In the genomic region with DNA sequence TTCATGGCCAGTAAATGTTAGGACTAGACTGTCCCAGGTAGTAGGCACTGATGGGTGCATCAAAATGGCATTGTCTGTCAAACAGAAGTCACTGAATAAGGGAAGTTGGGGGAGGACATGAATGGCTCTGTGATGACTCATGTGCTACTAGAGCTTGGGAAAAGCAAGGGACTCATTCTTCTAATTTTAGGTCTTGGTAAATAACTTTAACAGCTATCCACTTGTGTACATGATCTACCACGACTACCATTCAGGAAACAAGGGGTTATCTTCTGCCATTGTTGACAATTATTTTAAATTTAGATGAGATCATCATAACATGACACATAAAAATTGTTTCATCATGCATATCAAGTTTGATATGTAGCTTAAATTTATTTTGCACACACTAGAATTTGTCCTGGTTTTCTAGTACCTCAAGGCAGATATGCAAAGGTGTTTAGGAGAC, we compare ENCODE assay signal across 11 cellular contexts. TPM values are rescaled to one million over a fixed set of nuclear protein-coding genes. Genes with fewer than 3 reads are reported as not detected.
DNase-seq lines count a peak whose midpoint lies in the region; ATAC-seq and TF ChIP-seq lines count a peak whose summit lies in the region.
"Had no signal": no experiment of that assay in that cellular context is flagged by ENCODE, and none has a peak within 500 bp of the region (broad histone marks: within the 10 kb centered on the region; RNA-seq: fewer than 3 reads in every experiment).

No MANE protein-coding gene starts in this region.

- H3K36me3 Mint-ChIP-seq in activated CD4-positive, alpha-beta T cell treated with anti-CD3 and anti-CD28 coated beads, Interleukin-2, amount 10 ng/mL, durations not matched to agents 24 days and 14 days (ENCODE audit: low read depth) = no peaks in the 10 kb centered on the region
- H3K36me3 Mint-ChIP-seq: natural killer cell had no signal

- H3K79me2 ChIP-seq in ACC112 (ENCODE audit: control insufficient read depth, insufficient read depth, low read length, unreplicated experiment) = no peaks in the 10 kb centered on the region
- H3K79me2 ChIP-seq in HCT116 (ENCODE audit: insufficient read depth, low read length) = peaks cover 72% of the 10 kb centered on the region

- TF ChIP-seq CTCF in HCT116 (IDR thresholded peaks at IDR 0.05 in 2 of 3, conservative IDR thresholded peaks at IDR 0.05 in 1 of 3; ENCODE audit: borderline replicate concordance in 1 of 3, insufficient read depth in 1 of 3, low read depth in 2 of 3, low read length in 2 of 3) (no peak), GM10266 (IDR thresholded peaks at IDR 0.05; ENCODE audit: control insufficient read depth, insufficient read depth, low read depth, missing control alignments) (no peak)

- DNase-seq in HCT116 (ENCODE audit: low read depth, low spot score) = no peak
- peak; percentile 73 for DNase-seq in SW480 (ENCODE audit: low spot score)
- DNase-seq in glomerular visceral epithelial cell (ENCODE audit: extremely low spot score) = peak; percentile 35
- no peak for DNase-seq in middle frontal gyrus (ENCODE audit: extremely low spot score, low spot score)
- DNase-seq in GM10266 (ENCODE audit: extremely low spot score) = no peak
- DNase-seq in T-helper 2 cell = no peak
- no peak for DNase-seq in activated CD4-positive, alpha-beta T cell treated with anti-CD3 and anti-CD28 coated beads, Interleukin-2, amount 10 ng/mL, durations not matched to agents 24 days and 14 days
- DNase-seq: CD4-positive, alpha-beta memory T cell; natural killer cell had no signal

- no peak for TF ChIP-seq POLR2A in HCT116 (IDR thresholded peaks at IDR 0.05; ENCODE audit: borderline replicate concordance, extremely low read depth, insufficient read depth, insufficient read length)

- CTCF ChIA-PET in HCT116 (lab: Charles Lee) = interaction anchor here (1.0 to 2.0 kb wide), 4 partner anchors 74 to 220 kb away, joined by 3 to 6 read pairs (median 6); no protein-coding TSS in a partner anchor

- H3K36me3 ChIP-seq in ACC112 (ENCODE audit: insufficient read depth, low read length) (peaks cover 5% of the 10 kb centered on the region; the same call in 1 of the 2 replicates), HCT116 (ENCODE audit: control insufficient read depth in 1 of 2, insufficient read depth in 2 of 2, low read length in 2 of 2) (peaks cover 59 to 70% of the 10 kb centered on the region in 2 experiments)

- no peak overlapping the region for H3K4me3 Mint-ChIP-seq in activated CD4-positive, alpha-beta T cell treated with anti-CD3 and anti-CD28 coated beads, Interleukin-2, amount 10 ng/mL, durations not matched to agents 24 days and 14 days
- H3K4me3 Mint-ChIP-seq: CD4-positive, alpha-beta memory T cell; natural killer cell had no signal

- peaks cover 6% of the 10 kb centered on the region for H3K4me1 Mint-ChIP-seq in activated CD4-positive, alpha-beta T cell treated with anti-CD3 and anti-CD28 coated beads, Interleukin-2, amount 10 ng/mL, durations not matched to agents 24 days and 14 days
- H3K4me1 Mint-ChIP-seq: CD4-positive, alpha-beta memory T cell had no signal

- H2AFZ ChIP-seq in ACC112 (ENCODE audit: low read length, unreplicated experiment) (no peak overlapping the region), HCT116 (ENCODE audit: low read depth, low read length, poor library complexity, severe bottlenecking) (no peak overlapping the region)

- TF ChIP-seq RAD21 in HCT116 (IDR thresholded peaks at IDR 0.05; ENCODE audit: low read depth) = 0 out of 2 replicates have a peak, but pooled peaks have one; percentile 7

- no TSS peak for BruUV-seq in HCT116 (replicated peaks; lab: Mats Ljungman, UMichigan)

- H3K9me2 ChIP-seq in HCT116 (ENCODE audit: insufficient read depth) = no peaks in the 10 kb centered on the region

- H3K4me2 ChIP-seq in HCT116 (ENCODE audit: low read length) = peak overlapping the region; percentile 78
- H3K4me2 ChIP-seq: KMS-11 had no signal

- peak overlapping the region; percentile 77 for H3K27ac ChIP-seq in ACC112 (ENCODE audit: low read depth, low read length)
- H3K27ac ChIP-seq in HCT116 (ENCODE audit: low read depth, low read length) = peak overlapping the region; percentile 85; the same call in 1 of the 2 replicates
- H3K27ac ChIP-seq: KMS-11 had no signal

- no peaks in the 10 kb centered on the region for H3K9me3 Mint-ChIP-seq in activated CD4-positive, alpha-beta T cell treated with anti-CD3 and anti-CD28 coated beads, Interleukin-2, amount 10 ng/mL, durations not matched to agents 24 days and 14 days
- H3K9me3 Mint-ChIP-seq: CD4-positive, alpha-beta memory T cell; natural killer cell had no signal

- no peaks in the 10 kb centered on the region for H3K9me3 ChIP-seq in HCT116 (ENCODE audit: control insufficient read depth in 1 of 2, insufficient read depth in 1 of 2, low read depth in 1 of 2, low read length in 2 of 2)

- peak overlapping the region; percentile 84 for H3K9ac ChIP-seq in HCT116 (ENCODE audit: low read length)
- H3K9ac ChIP-seq: KMS-11 had no signal

- ATAC-seq in HCT116 = peak; percentile 48

- peaks cover 15% of the 10 kb centered on the region for H3K27me3 Mint-ChIP-seq in activated CD4-positive, alpha-beta T cell treated with anti-CD3 and anti-CD28 coated beads, Interleukin-2, amount 10 ng/mL, durations not matched to agents 24 days and 14 days

- intact Hi-C loops in HCT116 (cut with micrococcal nuclease) = loop anchor here (2.0 kb wide), 2 partner anchors 80 to 130 kb away; no protein-coding TSS in a partner anchor
- intact Hi-C loops in activated CD4-positive, alpha-beta T cell treated with anti-CD3 and anti-CD28 coated beads, Interleukin-2, amount 10 ng/mL, durations not matched to agents 24 days and 14 days (cut with micrococcal nuclease) = no loop called here

- H4K20me1 ChIP-seq in HCT116 (ENCODE audit: insufficient read depth) = 0 out of 2 replicates have a peak, but pooled peaks cover 7% of the 10 kb centered on the region

- RAD21 ChIA-PET in HCT116 (lab: Charles Lee; ENCODE audit: low non-redundant PET in 1 of 2, low total read pairs in 2 of 2, uncharacterized antibody in 2 of 2, unreplicated experiment in 2 of 2) = interaction anchor here in 1 of 2 experiments (1.5 kb wide), 1 partner anchor 73 kb away, joined by 3 read pairs; no protein-coding TSS in a partner anchor

- no peak overlapping the region for H3K4me3 ChIP-seq in ACC112 (ENCODE audit: low read depth, low read length)
- no peak overlapping the region; a peak in 1 of 4 replicates for H3K4me3 ChIP-seq in HCT116 (replicated peaks in 1 of 2; ENCODE audit: low read depth in 1 of 2, low read length in 2 of 2)

- no peak overlapping the region for H3K27ac Mint-ChIP-seq in activated CD4-positive, alpha-beta T cell treated with anti-CD3 and anti-CD28 coated beads, Interleukin-2, amount 10 ng/mL, durations not matched to agents 24 days and 14 days
- H3K27ac Mint-ChIP-seq: CD4-positive, alpha-beta memory T cell; natural killer cell had no signal

- peaks cover 54% of the 10 kb centered on the region for H3K4me1 ChIP-seq in ACC112 (ENCODE audit: control insufficient read depth, insufficient read depth, low read length, unreplicated experiment)
- peaks cover 86 to 99% of the 10 kb centered on the region in 2 experiments for H3K4me1 ChIP-seq in HCT116 (ENCODE audit: control insufficient read depth in 1 of 2, insufficient read depth in 2 of 2, low read length in 2 of 2)

- H3K27me3 ChIP-seq in ACC112 (ENCODE audit: insufficient read depth, low read length) (no peaks in the 10 kb centered on the region), HCT116 (ENCODE audit: insufficient read depth, low read length) (no peaks in the 10 kb centered on the region)

- POLR2A ChIA-PET in HCT116 (lab: Charles Lee) = interaction anchor here (0.9 to 2.8 kb wide), 17 partner anchors 9 to 220 kb away, joined by 3 to 19 read pairs (median 5); no protein-coding TSS in a partner anchor

TF ChIP-seq in HCT116, 20 proteins besides CTCF, POLR2A, EP300 and RAD21 (continues in another document):
- TF ChIP-seq YY1 (IDR thresholded peaks at IDR 0.05; ENCODE audit: extremely low read depth, insufficient replicate concordance, low read depth, low read length) (peak; percentile 74), SP1 (IDR thresholded peaks at IDR 0.05; ENCODE audit: low read depth) (peak; percentile 72), EGR1 (IDR thresholded peaks at IDR 0.05; ENCODE audit: low read depth) (0 out of 2 replicates have a peak, but pooled peaks have one; percentile 25), ZBTB33 (IDR thresholded peaks at IDR 0.05; ENCODE audit: extremely low read depth, insufficient replicate concordance, low read length) (no peak), CBX3 (IDR thresholded peaks at IDR 0.05; ENCODE audit: low read depth) (peak; percentile 86; the same call in 1 of the 2 replicates), EZH2 (IDR thresholded peaks at IDR 0.05) (no peak), SIN3A (IDR thresholded peaks at IDR 0.05; ENCODE audit: low read depth) (peak; percentile 86), POLR2AphosphoS5 (IDR thresholded peaks at IDR 0.05; ENCODE audit: low read depth, low read length) (peak; percentile 93), ELF1 (IDR thresholded peaks at IDR 0.05; ENCODE audit: borderline replicate concordance, low read depth) (no peak), ZNF274 (IDR thresholded peaks at IDR 0.05; ENCODE audit: low read depth, low read length) (no peak), SRF (IDR thresholded peaks at IDR 0.05; ENCODE audit: low read depth) (no peak), EZH2phosphoT487 (IDR thresholded peaks at IDR 0.05; ENCODE audit: borderline replicate concordance) (no peak)
- TF ChIP-seq, protein P1, sequence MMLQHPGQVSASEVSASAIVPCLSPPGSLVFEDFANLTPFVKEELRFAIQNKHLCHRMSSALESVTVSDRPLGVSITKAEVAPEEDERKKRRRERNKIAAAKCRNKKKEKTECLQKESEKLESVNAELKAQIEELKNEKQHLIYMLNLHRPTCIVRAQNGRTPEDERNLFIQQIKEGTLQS (IDR thresholded peaks at IDR 0.05) = no peak; the same call in 1 of the 2 replicates

RNA-seq across cellular contexts. Expression of gene AREG, which starts 6.3 kb away (rescaled TPM):
- total RNA-seq in HCT116 (2021; ENCODE audit: unreplicated experiment) = 739 TPM
- polyA plus RNA-seq in HCT116 (2012) = 858 and 927 TPM in 2 replicates
- total RNA-seq in activated CD4-positive, alpha-beta T cell treated with anti-CD3 and anti-CD28 coated beads, Interleukin-2, amount 10 ng/mL, durations not matched to agents 24 days and 14 days = 1.4 TPM in 2 replicates

Comparison
In these comparisons a context has a peak if more than half of its experiments do, and no peak if none do; other contexts are left out.
1. DNase-seq: peak in SW480 (single experiment) and glomerular visceral epithelial cell (single experiment); none in HCT116 (single experiment), middle frontal gyrus (single experiment), GM10266 (single experiment), T-helper 2 cell (0 of 5) and activated CD4-positive, alpha-beta T cell treated with anti-CD3 and anti-CD28 coated beads, Interleukin-2, amount 10 ng/mL, durations not matched to agents 24 days and 14 days (single experiment).
2. RNA of gene AREG, which starts 6.3 kb away (total RNA-seq): 739 TPM in HCT116 (single experiment); 1.4 TPM in activated CD4-positive, alpha-beta T cell treated with anti-CD3 and anti-CD28 coated beads, Interleukin-2, amount 10 ng/mL, durations not matched to agents 24 days and 14 days; every median in the first group is over 100 times any median in the second.